ENCODE assay signal across 27 cellular contexts in genomic region chr3:177580437-177580836, GRCh38.
"Had no signal": no experiment of that assay in that cellular context is flagged by ENCODE, and none has a peak within 500 bp of the region (broad histone marks: within the 10 kb centered on the region; RNA-seq: fewer than 3 reads in every experiment).

No MANE protein-coding gene starts in this region.

- H3K36me3 ChIP-seq: breast epithelium had no signal

- H3K27me3 Mint-ChIP-seq: activated CD8-positive, alpha-beta T cell treated with anti-CD3 and anti-CD28 coated beads for 36 hours; activated naive CD4-positive, alpha-beta T cell treated with anti-CD3 and anti-CD28 coated beads, Interleukin-2, amount 50 U/mL, for 24 hours; activated naive CD8-positive, alpha-beta T cell treated with anti-CD3 and anti-CD28 coated beads, Interleukin-2, amount 10 ng/mL, durations not matched to agents 7 days and 5 days had no signal

- H3K27me3 ChIP-seq: body of pancreas, breast epithelium had no signal

- H3K4me3 Mint-ChIP-seq: activated CD4-positive, alpha-beta T cell treated with anti-CD3 and anti-CD28 coated beads, Interleukin-2, amount 10 ng/mL, durations not matched to agents 24 days and 14 days; activated CD8-positive, alpha-beta T cell treated with anti-CD3 and anti-CD28 coated beads for 36 hours; activated naive CD4-positive, alpha-beta T cell treated with anti-CD3 and anti-CD28 coated beads, Interleukin-2, amount 50 U/mL, for 24 hours; activated naive CD8-positive, alpha-beta T cell treated with anti-CD3 and anti-CD28 coated beads, Interleukin-2, amount 10 ng/mL, durations not matched to agents 7 days and 5 days; activated T-cell treated with anti-CD3 and anti-CD28 coated beads, Interleukin-2, amount 50 U/mL, for 72 hours had no signal

- FAIRE-seq: astrocyte, RCC 7860, TTC549 had no signal

- H3K9me3 Mint-ChIP-seq: activated naive CD4-positive, alpha-beta T cell treated with anti-CD3 and anti-CD28 coated beads, Interleukin-2, amount 50 U/mL, for 24 hours; activated naive CD8-positive, alpha-beta T cell treated with anti-CD3 and anti-CD28 coated beads, Interleukin-2, amount 10 ng/mL, durations not matched to agents 7 days and 5 days; activated T-cell treated with anti-CD3 and anti-CD28 coated beads, Interleukin-2, amount 50 U/mL, for 72 hours had no signal

- H3K4me3 ChIP-seq: body of pancreas, breast epithelium had no signal

- ATAC-seq: activated CD8-positive, alpha-beta T cell treated with anti-CD3 and anti-CD28 coated beads for 36 hours; activated T-cell treated with anti-CD3 and anti-CD28 coated beads, Interleukin-2, amount 50 U/mL, for 72 hours; body of pancreas; PC-3; Right ventricle myocardium inferior had no signal

- H3K27ac Mint-ChIP-seq: activated CD4-positive, alpha-beta T cell treated with anti-CD3 and anti-CD28 coated beads, Interleukin-2, amount 10 ng/mL, durations not matched to agents 24 days and 14 days; activated CD8-positive, alpha-beta T cell treated with anti-CD3 and anti-CD28 coated beads for 36 hours; activated naive CD4-positive, alpha-beta T cell treated with anti-CD3 and anti-CD28 coated beads, Interleukin-2, amount 50 U/mL, for 24 hours; activated naive CD8-positive, alpha-beta T cell treated with anti-CD3 and anti-CD28 coated beads, Interleukin-2, amount 10 ng/mL, durations not matched to agents 7 days and 5 days; activated T-cell treated with anti-CD3 and anti-CD28 coated beads, Interleukin-2, amount 50 U/mL, for 72 hours; activated T-helper 2 cell treated with anti-CD3 and anti-CD28 coated beads, Interferon-gamma antibody, Interleukin-2, Interleukin-4, amounts not matched to agents 10 μg/mL and 5 μg/mL and 100 μg/mL, durations not matched to agents 14 hours and 24 hours and 36 hours had no signal

- H3K9me3 ChIP-seq: body of pancreas, breast epithelium had no signal

- DNase-seq: activated CD4-positive, alpha-beta T cell treated with anti-CD3 and anti-CD28 coated beads, Interleukin-2, amount 10 ng/mL, durations not matched to agents 24 days and 14 days; activated CD4-positive, alpha-beta T cell treated with anti-CD3 and anti-CD28 coated beads, Interleukin-2, amount 50 U/mL, for 4 hours; activated CD8-positive, alpha-beta T cell treated with anti-CD3 and anti-CD28 coated beads for 36 hours; activated gamma-delta T cell; activated naive CD4-positive, alpha-beta T cell treated with Interleukin-2 at 50 U/mL for 16 hours; activated naive CD8-positive, alpha-beta T cell treated with anti-CD3 and anti-CD28 coated beads, Interleukin-2, amount 10 ng/mL, durations not matched to agents 7 days and 5 days; activated T-cell treated with anti-CD3 and anti-CD28 coated beads, Interleukin-2, amount 50 U/mL, for 1 hour; activated T-cell treated with anti-CD3 and anti-CD28 coated beads, Interleukin-2, amount 50 U/mL, for 72 hours; amygdala; body of pancreas; KG1; NCI-H1105; NCI-H1417 treated with DMSO at 0.1 percent for 48 hours; NCI-H187 treated with DMSO at 0.1 percent for 48 hours; NCI-H2081; NCI-H345; NCI-H524 treated with DMSO at 0.1 percent for 48 hours; PC-3; T1000 had no signal

- H3K4me1 Mint-ChIP-seq: activated CD4-positive, alpha-beta T cell treated with anti-CD3 and anti-CD28 coated beads, Interleukin-2, amount 10 ng/mL, durations not matched to agents 24 days and 14 days; activated naive CD4-positive, alpha-beta T cell treated with anti-CD3 and anti-CD28 coated beads, Interleukin-2, amount 50 U/mL, for 24 hours; activated naive CD8-positive, alpha-beta T cell treated with anti-CD3 and anti-CD28 coated beads, Interleukin-2, amount 10 ng/mL, durations not matched to agents 7 days and 5 days had no signal

- H3K4me1 ChIP-seq: body of pancreas, breast epithelium had no signal

- H3K27ac ChIP-seq: body of pancreas, breast epithelium, RWPE1 had no signal

- H3K36me3 Mint-ChIP-seq: activated naive CD4-positive, alpha-beta T cell treated with anti-CD3 and anti-CD28 coated beads, Interleukin-2, amount 50 U/mL, for 24 hours had no signal
